ENCODE assay signal across 15 cellular contexts in genomic region chr4:81896936-81897335, GRCh38.
"Had no signal": no experiment of that assay in that cellular context is flagged by ENCODE, and none has a peak within 500 bp of the region (broad histone marks: within the 10 kb centered on the region; RNA-seq: fewer than 3 reads in every experiment).

No MANE protein-coding gene starts in this region.

- ATAC-seq: activated naive CD8-positive, alpha-beta T cell treated with anti-CD3 and anti-CD28 coated beads, Interleukin-2, amount 50 U/mL, for 24 hours; gastroesophageal sphincter; lower lobe of right lung; naive thymus-derived CD4-positive, alpha-beta T cell had no signal

- H3K4me3 Mint-ChIP-seq: activated CD4-positive, alpha-beta memory T cell treated with anti-CD3 and anti-CD28 coated beads, Interleukin-2, amount 10 ng/mL, durations not matched to agents 7 days and 5 days; activated naive CD8-positive, alpha-beta T cell treated with anti-CD3 and anti-CD28 coated beads, Interleukin-2, amount 50 U/mL, for 24 hours; naive thymus-derived CD4-positive, alpha-beta T cell; stimulated activated naive CD8-positive, alpha-beta T cell treated with anti-CD3 and anti-CD28 coated beads, Interleukin-15, Interleukin-2, amounts not matched to agents 100 ng/mL and 50 ng/mL, for 24 hours had no signal

- H3K27me3 ChIP-seq: colonic mucosa, gastroesophageal sphincter, testis had no signal

- H3K4me1 ChIP-seq: colonic mucosa, gastroesophageal sphincter, lower lobe of right lung, testis had no signal

- H3K27ac ChIP-seq: colonic mucosa, gastroesophageal sphincter, lower lobe of right lung, testis had no signal

- H3K36me3 Mint-ChIP-seq: naive thymus-derived CD4-positive, alpha-beta T cell had no signal

- DNase-seq: activated CD4-positive, alpha-beta memory T cell treated with anti-CD3 and anti-CD28 coated beads, Interleukin-2, amount 10 ng/mL, durations not matched to agents 7 days and 5 days; activated gamma-delta T cell treated with Interleukin-2 at 50 U/mL for 16 hours; activated naive CD8-positive, alpha-beta T cell treated with anti-CD3 and anti-CD28 coated beads, Interleukin-2, amount 50 U/mL, for 24 hours; activated T-cell treated with anti-CD3 and anti-CD28 coated beads, Interleukin-2, amount 50 U/mL, for 48 hours; colonic mucosa; kidney glomerular epithelial cell; lower lobe of right lung; naive thymus-derived CD4-positive, alpha-beta T cell; retina; stimulated activated CD4-positive, alpha-beta T cell treated with anti-CD3 and anti-CD28 coated beads, Interleukin-15, amount 100 ng/mL, for 24 hours; stimulated activated CD4-positive, alpha-beta T cell treated with anti-CD3 and anti-CD28 coated beads, Interleukin-4, amount 100 ng/mL, for 24 hours; T-helper 9 cell; testis had no signal

- H3K9me3 Mint-ChIP-seq: activated CD4-positive, alpha-beta memory T cell treated with anti-CD3 and anti-CD28 coated beads, Interleukin-2, amount 10 ng/mL, durations not matched to agents 7 days and 5 days; activated naive CD8-positive, alpha-beta T cell treated with anti-CD3 and anti-CD28 coated beads, Interleukin-2, amount 50 U/mL, for 24 hours; naive thymus-derived CD4-positive, alpha-beta T cell; stimulated activated naive CD8-positive, alpha-beta T cell treated with anti-CD3 and anti-CD28 coated beads, Interleukin-15, Interleukin-2, amounts not matched to agents 100 ng/mL and 50 ng/mL, for 24 hours had no signal

- H3K27ac Mint-ChIP-seq: activated CD4-positive, alpha-beta memory T cell treated with anti-CD3 and anti-CD28 coated beads, Interleukin-2, amount 10 ng/mL, durations not matched to agents 7 days and 5 days; activated naive CD8-positive, alpha-beta T cell treated with anti-CD3 and anti-CD28 coated beads, Interleukin-2, amount 50 U/mL, for 24 hours; naive thymus-derived CD4-positive, alpha-beta T cell; stimulated activated naive CD8-positive, alpha-beta T cell treated with anti-CD3 and anti-CD28 coated beads, Interleukin-15, Interleukin-2, amounts not matched to agents 100 ng/mL and 50 ng/mL, for 24 hours had no signal

- H3K27me3 Mint-ChIP-seq: activated naive CD8-positive, alpha-beta T cell treated with anti-CD3 and anti-CD28 coated beads, Interleukin-2, amount 50 U/mL, for 24 hours had no signal

- H3K4me1 Mint-ChIP-seq: activated naive CD8-positive, alpha-beta T cell treated with anti-CD3 and anti-CD28 coated beads, Interleukin-2, amount 50 U/mL, for 24 hours had no signal
